17 cellular contexts compared by ENCODE assay signal in genomic region chr1:109538827-109539555, GRCh38. TPM values are rescaled to one million over a fixed set of nuclear protein-coding genes. Genes with fewer than 3 reads are reported as not detected.
DNase-seq lines count a peak whose midpoint lies in the region; ATAC-seq and TF ChIP-seq lines count a peak whose summit lies in the region.
"Had no signal": no experiment of that assay in that cellular context is flagged by ENCODE, and none has a peak within 500 bp of the region (broad histone marks: within the 10 kb centered on the region; RNA-seq: fewer than 3 reads in every experiment).

No MANE protein-coding gene starts in this region.

- peaks cover 4% of the 10 kb centered on the region for H3K27me3 Mint-ChIP-seq in activated CD4-positive, alpha-beta T cell treated with anti-CD3 and anti-CD28 coated beads, Interleukin-2, amount 10 ng/mL, durations not matched to agents 24 days and 14 days
- H3K27me3 Mint-ChIP-seq in neural progenitor cell (ENCODE audit: insufficient read depth, low read depth), result peaks cover 5% of the 10 kb centered on the region

- H3K36me3 ChIP-seq in neural progenitor cell, result no peaks in the 10 kb centered on the region
- H3K36me3 ChIP-seq: BLaER1 had no signal

- peaks cover 21% of the 10 kb centered on the region for H3K4me1 ChIP-seq in neural progenitor cell
- H3K4me1 ChIP-seq: Caco-2 had no signal

- intact Hi-C loops in activated CD4-positive, alpha-beta T cell treated with anti-CD3 and anti-CD28 coated beads, Interleukin-2, amount 10 ng/mL, durations not matched to agents 24 days and 14 days (cut with micrococcal nuclease), result no loop called here
- intact Hi-C loops in Right ventricle myocardium inferior (cut with DNase I), result no loop called here

- peak; percentile 51 for DNase-seq in activated CD4-positive, alpha-beta T cell treated with anti-CD3 and anti-CD28 coated beads, Interleukin-2, amount 10 ng/mL, durations not matched to agents 24 days and 14 days
- no peak for DNase-seq in activated CD4-positive, alpha-beta T cell treated with anti-CD3 and anti-CD28 coated beads for 4 hours
- DNase-seq in coronary artery (ENCODE audit: low spot score), result peak; percentile 64
- DNase-seq in neural progenitor cell (ENCODE audit: low spot score), result no peak
- DNase-seq in stimulated activated CD8-positive, alpha-beta memory T cell treated with anti-CD3 and anti-CD28 coated beads, Interleukin-4, amount 100 ng/mL, for 48 hours, result peak; percentile 13
- no peak for DNase-seq in Right ventricle myocardium inferior (ENCODE audit: missing footprints)
- no peak for DNase-seq in central memory CD4-positive, alpha-beta T cell
- DNase-seq: AML-193; Caco-2; CD8-positive, alpha-beta memory T cell; DMS53; GF-D8 had no signal

- H3K27ac ChIP-seq in coronary artery (no peak overlapping the region), neural progenitor cell (no peak overlapping the region)
- H3K27ac ChIP-seq: 22Rv1, BLaER1 had no signal

- no peak overlapping the region for H3K9ac ChIP-seq in neural progenitor cell
- H3K9ac ChIP-seq: BLaER1 had no signal

- TF ChIP-seq CTCF in coronary artery (IDR thresholded peaks at IDR 0.05) (no peak), neural progenitor cell (IDR thresholded peaks at IDR 0.05) (no peak)

- peak overlapping the region; percentile 72 for H3K4me2 ChIP-seq in neural progenitor cell
- H3K4me2 ChIP-seq: BLaER1 had no signal

- H3K4me3 ChIP-seq in coronary artery (no peak overlapping the region), neural progenitor cell (no peak overlapping the region)
- H3K4me3 ChIP-seq: BLaER1 had no signal

- H3K27me3 ChIP-seq in neural progenitor cell, result no peaks in the 10 kb centered on the region
- H3K27me3 ChIP-seq: BLaER1 had no signal

- ATAC-seq in HG02870 (IDR thresholded peaks at IDR 0.05; ENCODE audit: unreplicated experiment) (no peak), Right ventricle myocardium inferior (no peak)

- no peak overlapping the region for H3K4me3 Mint-ChIP-seq in activated CD4-positive, alpha-beta T cell treated with anti-CD3 and anti-CD28 coated beads, Interleukin-2, amount 10 ng/mL, durations not matched to agents 24 days and 14 days
- peak overlapping the region; percentile 52 for H3K4me3 Mint-ChIP-seq in neural progenitor cell
- H3K4me3 Mint-ChIP-seq: CD8-positive, alpha-beta memory T cell had no signal

- H3K9me3 Mint-ChIP-seq in activated CD4-positive, alpha-beta T cell treated with anti-CD3 and anti-CD28 coated beads, Interleukin-2, amount 10 ng/mL, durations not matched to agents 24 days and 14 days, result no peaks in the 10 kb centered on the region
- no peaks in the 10 kb centered on the region for H3K9me3 Mint-ChIP-seq in neural progenitor cell
- H3K9me3 Mint-ChIP-seq: CD8-positive, alpha-beta memory T cell had no signal

- H3K79me2 ChIP-seq in neural progenitor cell (ENCODE audit: low read depth), result no peaks in the 10 kb centered on the region

- H3K9me3 ChIP-seq in neural progenitor cell (ENCODE audit: low read depth), result no peaks in the 10 kb centered on the region
- H3K9me3 ChIP-seq: BLaER1, Caco-2 had no signal

- H3K4me1 Mint-ChIP-seq in activated CD4-positive, alpha-beta T cell treated with anti-CD3 and anti-CD28 coated beads, Interleukin-2, amount 10 ng/mL, durations not matched to agents 24 days and 14 days, result no peaks in the 10 kb centered on the region
- H3K4me1 Mint-ChIP-seq in neural progenitor cell, result peaks cover 20% of the 10 kb centered on the region
- H3K4me1 Mint-ChIP-seq: CD8-positive, alpha-beta memory T cell had no signal

- no peaks in the 10 kb centered on the region for H3F3A ChIP-seq in neural progenitor cell (ENCODE audit: low read depth)

- H3K36me3 Mint-ChIP-seq in activated CD4-positive, alpha-beta T cell treated with anti-CD3 and anti-CD28 coated beads, Interleukin-2, amount 10 ng/mL, durations not matched to agents 24 days and 14 days (ENCODE audit: low read depth), result no peaks in the 10 kb centered on the region
- no peaks in the 10 kb centered on the region for H3K36me3 Mint-ChIP-seq in neural progenitor cell
- H3K36me3 Mint-ChIP-seq: CD8-positive, alpha-beta memory T cell had no signal

- no peaks in the 10 kb centered on the region for H4K20me1 ChIP-seq in neural progenitor cell (ENCODE audit: low read depth)
- H4K20me1 ChIP-seq: BLaER1 had no signal

- no peak overlapping the region for H3K27ac Mint-ChIP-seq in activated CD4-positive, alpha-beta T cell treated with anti-CD3 and anti-CD28 coated beads, Interleukin-2, amount 10 ng/mL, durations not matched to agents 24 days and 14 days
- peak overlapping the region; percentile 66 for H3K27ac Mint-ChIP-seq in neural progenitor cell
- H3K27ac Mint-ChIP-seq: CD8-positive, alpha-beta memory T cell had no signal

- H2AFZ ChIP-seq in neural progenitor cell (replicated peaks), result peak overlapping the region; percentile 97

RNA-seq across cellular contexts. Expression of gene GPR61, which starts 0.7 kb away (rescaled TPM):
- total RNA-seq in activated CD4-positive, alpha-beta T cell treated with anti-CD3 and anti-CD28 coated beads, Interleukin-2, amount 10 ng/mL, durations not matched to agents 24 days and 14 days, result 0.14 TPM in 1 of 2 replicates, not detected in the other
- total RNA-seq in neural progenitor cell (ENCODE audit: low replicate concordance) (0.71 and 1.4 TPM in 2 replicates), Right ventricle myocardium inferior (not detected)
- total RNA-seq: A673, Caco-2, HT-29 had no signal

RNA-seq across cellular contexts. Expression of gene GNAI3, which starts 9.4 kb away (rescaled TPM):
- total RNA-seq in activated CD4-positive, alpha-beta T cell treated with anti-CD3 and anti-CD28 coated beads, Interleukin-2, amount 10 ng/mL, durations not matched to agents 24 days and 14 days, result 8.7 and 8.8 TPM in 2 replicates
- 11.4 and 15.4 TPM in 2 replicates for total RNA-seq in neural progenitor cell (ENCODE audit: low replicate concordance)
- 2.3 TPM for total RNA-seq in Right ventricle myocardium inferior

RNA-seq across cellular contexts. Expression of gene AMIGO1, which starts 29.5 kb away (rescaled TPM):
- 1.1 TPM in 2 replicates for total RNA-seq in activated CD4-positive, alpha-beta T cell treated with anti-CD3 and anti-CD28 coated beads, Interleukin-2, amount 10 ng/mL, durations not matched to agents 24 days and 14 days
- total RNA-seq in neural progenitor cell (ENCODE audit: low replicate concordance), result 4.5 and 6.0 TPM in 2 replicates
- total RNA-seq in Right ventricle myocardium inferior, result 18.3 TPM

RNA-seq across cellular contexts. Expression of gene CYB561D1, which starts 45.1 kb away (rescaled TPM):
- 11.3 and 13.1 TPM in 2 replicates for total RNA-seq in activated CD4-positive, alpha-beta T cell treated with anti-CD3 and anti-CD28 coated beads, Interleukin-2, amount 10 ng/mL, durations not matched to agents 24 days and 14 days
- total RNA-seq in neural progenitor cell (ENCODE audit: low replicate concordance) (4.3 and 6.8 TPM in 2 replicates), Right ventricle myocardium inferior (5.8 TPM)

RNA-seq across cellular contexts. Expression of gene ATXN7L2, which starts 55.3 kb away (rescaled TPM):
- 15.1 and 15.6 TPM in 2 replicates for total RNA-seq in activated CD4-positive, alpha-beta T cell treated with anti-CD3 and anti-CD28 coated beads, Interleukin-2, amount 10 ng/mL, durations not matched to agents 24 days and 14 days
- total RNA-seq in neural progenitor cell (ENCODE audit: low replicate concordance) (6.5 and 8.5 TPM in 2 replicates), Right ventricle myocardium inferior (2.5 TPM)

Comparison
In these comparisons a context has a peak if more than half of its experiments do, and no peak if none do; other contexts are left out.
1. DNase-seq: peak in activated CD4-positive, alpha-beta T cell treated with anti-CD3 and anti-CD28 coated beads, Interleukin-2, amount 10 ng/mL, durations not matched to agents 24 days and 14 days (single experiment), coronary artery (single experiment) and stimulated activated CD8-positive, alpha-beta memory T cell treated with anti-CD3 and anti-CD28 coated beads, Interleukin-4, amount 100 ng/mL, for 48 hours (single experiment); none in activated CD4-positive, alpha-beta T cell treated with anti-CD3 and anti-CD28 coated beads for 4 hours (0 of 2), neural progenitor cell (single experiment), Right ventricle myocardium inferior (single experiment) and central memory CD4-positive, alpha-beta T cell (single experiment).